Comparison of ENCODE assay signal across 12 cellular contexts in the genomic region with DNA sequence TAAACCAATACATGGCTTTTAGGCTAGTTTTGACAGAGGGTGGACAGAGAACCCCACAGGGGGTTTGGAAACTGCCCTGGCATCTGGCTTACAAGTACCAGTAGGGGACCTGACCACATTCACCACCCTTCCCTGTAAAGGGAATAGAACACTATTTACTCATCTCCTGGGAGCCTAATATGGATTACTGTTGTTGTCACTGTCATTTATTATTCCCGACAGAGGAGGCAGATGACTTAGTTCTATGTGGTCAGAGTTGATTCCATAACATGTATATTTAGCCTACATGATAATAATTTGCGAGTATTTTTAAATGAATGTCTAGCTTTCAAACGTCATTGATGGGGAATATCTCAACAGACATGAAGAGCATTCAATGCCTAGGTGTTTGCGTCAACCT. TPM values are rescaled to one million over a fixed set of nuclear protein-coding genes. Genes with fewer than 3 reads are reported as not detected.
DNase-seq lines count a peak whose midpoint lies in the region; ATAC-seq and TF ChIP-seq lines count a peak whose summit lies in the region.
"Had no signal": no experiment of that assay in that cellular context is flagged by ENCODE, and none has a peak within 500 bp of the region (broad histone marks: within the 10 kb centered on the region; RNA-seq: fewer than 3 reads in every experiment).

No MANE protein-coding gene starts in this region.

- peaks cover 19% of the 10 kb centered on the region for H3K4me1 Mint-ChIP-seq in activated T-helper 17 cell treated with anti-CD3 and anti-CD28 coated beads, Interleukin-2, amount 50 U/mL, for 72 hours
- peaks cover 7 to 15% of the 10 kb centered on the region in 2 donors for H3K4me1 Mint-ChIP-seq in effector memory CD8-positive, alpha-beta T cell (ENCODE audit: low read depth in 2 of 2)

- TF ChIP-seq POLR2A in uterus (IDR thresholded peaks at IDR 0.05) = no peak

- intact Hi-C loops in uterus (cut with DNase I; ENCODE audit: low total_unique reads) (no loop called here), left ventricle myocardium inferior (cut with micrococcal nuclease) (no loop called here)

- H3K9me3 ChIP-seq in uterus (no peaks in the 10 kb centered on the region), left ventricle myocardium inferior (replicated peaks) (no peaks in the 10 kb centered on the region)

- H3K27ac Mint-ChIP-seq in activated T-helper 17 cell treated with anti-CD3 and anti-CD28 coated beads, Interleukin-2, amount 50 U/mL, for 72 hours = peak overlapping the region; percentile 48
- H3K27ac Mint-ChIP-seq in effector memory CD8-positive, alpha-beta T cell = no peak overlapping the region
- no peak overlapping the region for H3K27ac Mint-ChIP-seq in activated naive CD4-positive, alpha-beta T cell treated with anti-CD3 and anti-CD28 coated beads, Interleukin-2, amount 50 U/mL, for 72 hours
- H3K27ac Mint-ChIP-seq: activated naive CD8-positive, alpha-beta T cell; natural killer cell had no signal

- H3K4me3 ChIP-seq in uterus = no peak overlapping the region
- H3K4me3 ChIP-seq in left ventricle myocardium inferior = no peak overlapping the region

- H3K27me3 ChIP-seq in layer of hippocampus (ENCODE audit: control insufficient read depth, insufficient read depth, low read length) = no peaks in the 10 kb centered on the region
- H3K27me3 ChIP-seq in uterus = no peaks in the 10 kb centered on the region
- no peaks in the 10 kb centered on the region for H3K27me3 ChIP-seq in left ventricle myocardium inferior (ENCODE audit: low read depth)

- H3K27ac ChIP-seq in layer of hippocampus (ENCODE audit: low read depth, low read length) (peak overlapping the region; percentile 27), uterus (peak overlapping the region; percentile 48 to 75), left ventricle myocardium inferior (replicated peaks) (no peak overlapping the region)
- H3K27ac ChIP-seq: 22Rv1 had no signal

- no peak for ATAC-seq in activated T-helper 17 cell treated with anti-CD3 and anti-CD28 coated beads, Interleukin-2, amount 50 U/mL, for 72 hours (replicated peaks)
- ATAC-seq in effector memory CD8-positive, alpha-beta T cell (replicated peaks) = no peak
- ATAC-seq in activated naive CD4-positive, alpha-beta T cell treated with anti-CD3 and anti-CD28 coated beads, Interleukin-2, amount 50 U/mL, for 72 hours = no peak
- ATAC-seq: natural killer cell had no signal

- peaks cover 10% of the 10 kb centered on the region for H3K36me3 Mint-ChIP-seq in activated T-helper 17 cell treated with anti-CD3 and anti-CD28 coated beads, Interleukin-2, amount 50 U/mL, for 72 hours (ENCODE audit: low read depth)
- H3K36me3 Mint-ChIP-seq in effector memory CD8-positive, alpha-beta T cell (ENCODE audit: insufficient read depth) = no peaks in the 10 kb centered on the region
- peaks cover 0 to under 1% of the 10 kb centered on the region in 2 donors for H3K36me3 Mint-ChIP-seq in activated naive CD4-positive, alpha-beta T cell treated with anti-CD3 and anti-CD28 coated beads, Interleukin-2, amount 50 U/mL, for 72 hours
- H3K36me3 Mint-ChIP-seq: activated naive CD8-positive, alpha-beta T cell; natural killer cell had no signal

- H3K36me3 ChIP-seq in uterus (no peaks in the 10 kb centered on the region), left ventricle myocardium inferior (peaks cover 50% of the 10 kb centered on the region)

- no peaks in the 10 kb centered on the region for H3K9me3 Mint-ChIP-seq in activated T-helper 17 cell treated with anti-CD3 and anti-CD28 coated beads, Interleukin-2, amount 50 U/mL, for 72 hours
- no peaks in the 10 kb centered on the region for H3K9me3 Mint-ChIP-seq in effector memory CD8-positive, alpha-beta T cell
- H3K9me3 Mint-ChIP-seq in activated naive CD4-positive, alpha-beta T cell treated with anti-CD3 and anti-CD28 coated beads, Interleukin-2, amount 50 U/mL, for 72 hours = no peaks in the 10 kb centered on the region
- H3K9me3 Mint-ChIP-seq: natural killer cell had no signal

- peak overlapping the region; percentile 83 for H3K4me3 Mint-ChIP-seq in activated T-helper 17 cell treated with anti-CD3 and anti-CD28 coated beads, Interleukin-2, amount 50 U/mL, for 72 hours
- H3K4me3 Mint-ChIP-seq in effector memory CD8-positive, alpha-beta T cell = no peak overlapping the region
- H3K4me3 Mint-ChIP-seq: activated naive CD8-positive, alpha-beta T cell; natural killer cell had no signal

- H3K27me3 Mint-ChIP-seq in activated T-helper 17 cell treated with anti-CD3 and anti-CD28 coated beads, Interleukin-2, amount 50 U/mL, for 72 hours = no peaks in the 10 kb centered on the region
- peaks cover 0 to 8% of the 10 kb centered on the region in 2 donors for H3K27me3 Mint-ChIP-seq in effector memory CD8-positive, alpha-beta T cell
- H3K27me3 Mint-ChIP-seq: activated naive CD8-positive, alpha-beta T cell had no signal

- DNase-seq in DMS 273 (lab: John Stamatoyannopoulos, UW; ENCODE audit: unreplicated experiment) = peak; percentile 66
- no peak for DNase-seq in DMS 273 treated with DMSO at 0.1 percent for 48 hours (lab: John Stamatoyannopoulos, UW)
- no peak for DNase-seq in uterus
- DNase-seq in effector memory CD8-positive, alpha-beta T cell = no peak
- no peak for DNase-seq in activated naive CD4-positive, alpha-beta T cell treated with anti-CD3 and anti-CD28 coated beads, Interleukin-2, amount 50 U/mL, for 72 hours (ENCODE audit: low spot score in 2 of 2)
- no peak for DNase-seq in left ventricle myocardium inferior
- DNase-seq: natural killer cell, NCI-H2171 had no signal

- TF ChIP-seq CTCF in uterus (IDR thresholded peaks at IDR 0.05) (no peak), left ventricle myocardium inferior (IDR thresholded peaks at IDR 0.05; ENCODE audit: borderline replicate concordance) (no peak)

- H3K4me1 ChIP-seq in uterus (no peaks in the 10 kb centered on the region), left ventricle myocardium inferior (peaks cover 35% of the 10 kb centered on the region)

RNA-seq across cellular contexts. Expression of gene ZBTB38, which starts 15.9 kb away (rescaled TPM):
- 10 to 100 TPM; 33.3 to 45.6 TPM for total RNA-seq in activated T-helper 17 cell treated with anti-CD3 and anti-CD28 coated beads, Interleukin-2, amount 50 U/mL, for 72 hours
- total RNA-seq in uterus (100 to 1,000 TPM; 125 to 183 (median 149) TPM), left ventricle myocardium inferior (116 TPM)
- total RNA-seq in activated naive CD4-positive, alpha-beta T cell treated with anti-CD3 and anti-CD28 coated beads, Interleukin-2, amount 50 U/mL, for 72 hours = 10 to 100 TPM; 13.4 to 19.9 TPM
